Comparison of ENCODE assay signal across 26 cellular contexts in genomic region chr7:128924706-128925588, GRCh38. TPM values are rescaled to one million over a fixed set of nuclear protein-coding genes. Genes with fewer than 3 reads are reported as not detected.
"Had no signal": no experiment of that assay in that cellular context is flagged by ENCODE, and none has a peak within 500 bp of the region (broad histone marks: within the 10 kb centered on the region; RNA-seq: fewer than 3 reads in every experiment).

No MANE protein-coding gene starts in this region.

- H3K4me1 Mint-ChIP-seq: immature natural killer cell; naive thymus-derived CD8-positive, alpha-beta T cell had no signal

- H3K27ac ChIP-seq: brain microvascular endothelial cell, hepatocyte, left ventricle myocardium inferior, ovary, psoas muscle, right atrium auricular region, upper lobe of left lung had no signal

- H3K4me3 Mint-ChIP-seq: activated CD4-positive, alpha-beta memory T cell treated with anti-CD3 and anti-CD28 coated beads for 36 hours; activated naive CD4-positive, alpha-beta T cell treated with anti-CD3 and anti-CD28 coated beads for 36 hours; activated T-cell treated with anti-CD3 and anti-CD28 coated beads, Interleukin-2, amount 50 U/mL, for 72 hours; immature natural killer cell; mesothelial cell of epicardium; naive thymus-derived CD8-positive, alpha-beta T cell; WTC11 had no signal

- H3K9me3 Mint-ChIP-seq: activated CD4-positive, alpha-beta memory T cell treated with anti-CD3 and anti-CD28 coated beads for 36 hours; activated naive CD4-positive, alpha-beta T cell treated with anti-CD3 and anti-CD28 coated beads for 36 hours; activated T-cell treated with anti-CD3 and anti-CD28 coated beads, Interleukin-2, amount 50 U/mL, for 72 hours; immature natural killer cell; mesothelial cell of epicardium; naive thymus-derived CD8-positive, alpha-beta T cell had no signal

- H3K9me3 ChIP-seq: left ventricle myocardium inferior, ovary, psoas muscle, right atrium auricular region, upper lobe of left lung had no signal

- ATAC-seq: activated T-cell treated with anti-CD3 and anti-CD28 coated beads, Interleukin-2, amount 50 U/mL, for 72 hours; naive thymus-derived CD8-positive, alpha-beta T cell; psoas muscle; stimulated activated naive CD8-positive, alpha-beta T cell treated with anti-CD3 and anti-CD28 coated beads, Interleukin-15, Interleukin-2, amounts not matched to agents 100 U/mL and 50 U/mL, for 24 hours; WTC11 had no signal

- H3K4me3 ChIP-seq: hepatocyte, left ventricle myocardium inferior, ovary, psoas muscle, right atrium auricular region, upper lobe of left lung had no signal

- DNase-seq: activated CD4-positive, alpha-beta memory T cell treated with anti-CD3 and anti-CD28 coated beads for 36 hours; activated CD4-positive, alpha-beta T cell treated with anti-CD3 and anti-CD28 coated beads for 4 hours; activated effector memory CD4-positive, alpha-beta T cell treated with Interleukin-2 at 50 U/mL for 16 hours; activated naive CD4-positive, alpha-beta T cell treated with anti-CD3 and anti-CD28 coated beads for 36 hours; activated T-cell treated with anti-CD3 and anti-CD28 coated beads, Interleukin-2, amount 50 U/mL, for 72 hours; brain microvascular endothelial cell; central memory CD4-positive, alpha-beta T cell; effector memory CD4-positive, alpha-beta T cell; foreskin melanocyte; glutamatergic neuron; immature natural killer cell; left ventricle myocardium inferior; naive thymus-derived CD8-positive, alpha-beta T cell; stimulated activated CD4-positive, alpha-beta T cell treated with anti-CD3 and anti-CD28 coated beads, Interleukin-12 subunit alpha, Interleukin-12 subunit beta, amount 100 ng/mL, for 4 hours; stimulated activated CD4-positive, alpha-beta T cell treated with anti-CD3 and anti-CD28 coated beads, Interleukin-4, amount 100 ng/mL, for 4 hours; stimulated activated naive CD8-positive, alpha-beta T cell treated with anti-CD3 and anti-CD28 coated beads, Interleukin-15, Interleukin-2, amounts not matched to agents 100 U/mL and 50 U/mL, for 24 hours; T-helper 1 cell; upper lobe of left lung had no signal

- H3K27me3 ChIP-seq: ovary, right atrium auricular region had no signal

- H3K4me1 ChIP-seq: left ventricle myocardium inferior, psoas muscle, right atrium auricular region had no signal

- H3K36me3 Mint-ChIP-seq: activated CD4-positive, alpha-beta memory T cell treated with anti-CD3 and anti-CD28 coated beads for 36 hours; immature natural killer cell; mesothelial cell of epicardium; naive thymus-derived CD8-positive, alpha-beta T cell; WTC11 had no signal

- H3K36me3 ChIP-seq: brain microvascular endothelial cell, left ventricle myocardium inferior, ovary, right atrium auricular region, upper lobe of left lung had no signal

- H3K27ac Mint-ChIP-seq: activated CD4-positive, alpha-beta memory T cell treated with anti-CD3 and anti-CD28 coated beads for 36 hours; activated naive CD4-positive, alpha-beta T cell treated with anti-CD3 and anti-CD28 coated beads for 36 hours; activated T-cell treated with anti-CD3 and anti-CD28 coated beads, Interleukin-2, amount 50 U/mL, for 72 hours; immature natural killer cell; mesothelial cell of epicardium; naive thymus-derived CD8-positive, alpha-beta T cell; WTC11 had no signal

RNA-seq across cellular contexts. Expression of gene IRF5, which starts 12.8 kb away (rescaled TPM):
- total RNA-seq: lung microvascular endothelial cell had no signal

RNA-seq across cellular contexts. Expression of gene KCP, which starts 14.4 kb away (rescaled TPM):
- total RNA-seq: activated naive CD4-positive, alpha-beta T cell treated with anti-CD3 and anti-CD28 coated beads for 36 hours; dermis microvascular lymphatic vessel endothelial cell; lung microvascular endothelial cell; right atrium auricular region had no signal
